In the genomic region with DNA sequence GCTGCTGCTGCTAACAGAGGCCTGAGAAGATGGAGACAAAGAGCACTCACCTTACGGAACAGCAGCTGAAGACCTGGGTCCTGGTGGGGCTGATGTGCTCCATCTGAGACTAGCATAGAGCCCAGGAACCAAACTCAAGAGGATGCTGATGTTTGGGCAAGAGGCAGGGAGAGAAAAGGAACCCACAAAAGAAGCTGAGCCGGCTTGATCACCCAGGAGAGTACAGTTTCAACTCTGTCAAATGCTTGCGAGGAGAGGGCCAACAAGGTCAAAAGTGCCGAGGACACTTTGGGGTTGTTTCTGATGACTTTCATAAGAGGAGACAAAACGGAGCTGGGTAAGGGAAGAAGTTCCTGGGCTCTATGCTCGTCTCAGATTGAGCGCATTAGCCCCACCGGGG, we compare ENCODE assay signal across 24 cellular contexts. TPM values are rescaled to one million over a fixed set of nuclear protein-coding genes. Genes with fewer than 3 reads are reported as not detected.
DNase-seq lines count a peak whose midpoint lies in the region; ATAC-seq and TF ChIP-seq lines count a peak whose summit lies in the region.
"Had no signal": no experiment of that assay in that cellular context is flagged by ENCODE, and none has a peak within 500 bp of the region (broad histone marks: within the 10 kb centered on the region; RNA-seq: fewer than 3 reads in every experiment).

No MANE protein-coding gene starts in this region.

- no peaks in the 10 kb centered on the region for H3K27me3 Mint-ChIP-seq in MCF 10A (ENCODE audit: insufficient read depth, unreplicated experiment)
- H3K27me3 Mint-ChIP-seq: central memory CD8-positive, alpha-beta T cell had no signal

- over 99% methylated on average over 8 of the region's 8 CpGs for WGBS in esophagus muscularis mucosa
- 96% methylated on average over 8 of the region's 8 CpGs for WGBS in prostate gland
- 92 to 93% methylated on average over 8 of the region's 8 CpGs for WGBS in aorta, 2 donors

- no peak for ATAC-seq in aorta (ENCODE audit: low FRiP score)
- ATAC-seq: T-helper 17 cell had no signal

- no TSS peak for BruUV-seq in MCF 10A (replicated peaks; lab: Mats Ljungman, UMichigan)

- no peak overlapping the region for H3K4me3 Mint-ChIP-seq in MCF 10A (ENCODE audit: unreplicated experiment)
- H3K4me3 Mint-ChIP-seq: central memory CD8-positive, alpha-beta T cell; T-helper 17 cell had no signal

- POLR2A ChIA-PET in MCF 10A (lab: Yijun Ruan, JAX), result interaction anchor here (1.1 to 3.8 kb wide), 7 partner anchors 13 to 298 kb away, joined by 3 to 45 read pairs (median 5); partner anchors contain the start of genes HSP90B1, NT5DC3 and TDG

- CTCF ChIA-PET in MCF 10A (lab: Yijun Ruan, JAX), result interaction anchor here (0.8 to 2.9 kb wide), 3 partner anchors 19 to 54 kb away, joined by 3 to 11 read pairs (median 6); no protein-coding TSS in a partner anchor

- TF ChIP-seq CTCF in MCF 10A (IDR thresholded peaks at IDR 0.05; ENCODE audit: unreplicated experiment), result no peak
- no peak for TF ChIP-seq CTCF in breast epithelium (IDR thresholded peaks at IDR 0.05)
- no peak for TF ChIP-seq CTCF in esophagus muscularis mucosa (IDR thresholded peaks at IDR 0.05)
- no peak for TF ChIP-seq CTCF in prostate gland (IDR thresholded peaks at IDR 0.05)

- no peak for TF ChIP-seq EP300 in esophagus muscularis mucosa (IDR thresholded peaks at IDR 0.05)

- peaks cover 6% of the 10 kb centered on the region for H3K9me3 Mint-ChIP-seq in MCF 10A (ENCODE audit: unreplicated experiment)
- H3K9me3 Mint-ChIP-seq: central memory CD8-positive, alpha-beta T cell had no signal

- H3K36me3 Mint-ChIP-seq in MCF 10A (ENCODE audit: insufficient read depth, unreplicated experiment), result peaks cover 4% of the 10 kb centered on the region

- H3K9me3 ChIP-seq in breast epithelium (no peaks in the 10 kb centered on the region), esophagus muscularis mucosa (no peaks in the 10 kb centered on the region), prostate gland (no peaks in the 10 kb centered on the region), aorta (ENCODE audit: control insufficient read depth, low read length) (no peaks in the 10 kb centered on the region)
- H3K9me3 ChIP-seq: adrenal gland, BLaER1, SJCRH30, thyroid gland had no signal

- intact Hi-C loops in MCF 10A (cut with micrococcal nuclease) (loop anchor here (2.0 kb wide), 1 partner anchor 54 kb away; no protein-coding TSS in a partner anchor), breast epithelium (cut with DNase I; ENCODE audit: low total_unique reads) (no loop called here), esophagus muscularis mucosa (cut with DNase I) (no loop called here), prostate gland (cut with DNase I) (no loop called here), aorta (cut with DNase I) (no loop called here)

- H3K27me3 ChIP-seq in breast epithelium (no peaks in the 10 kb centered on the region), esophagus muscularis mucosa (no peaks in the 10 kb centered on the region), prostate gland (replicated peaks; ENCODE audit: insufficient read depth) (no peaks in the 10 kb centered on the region), aorta (ENCODE audit: control insufficient read depth in 1 of 2, insufficient read depth in 2 of 2, low read length in 1 of 2) (no peaks in the 10 kb centered on the region)
- H3K27me3 ChIP-seq: adrenal gland, BLaER1, SJCRH30, thyroid gland had no signal

- DNase-seq in MCF 10A (ENCODE audit: unreplicated experiment) (no peak), breast epithelium (ENCODE audit: low spot score in 2 of 2) (no peak), esophagus muscularis mucosa (ENCODE audit: extremely low spot score) (no peak), prostate gland (ENCODE audit: low spot score) (no peak), aorta (no peak), amygdala (lab: John Stamatoyannopoulos, UW) (no peak), DMS153 (lab: John Stamatoyannopoulos, UW) (no peak)
- DNase-seq in NK-92 treated with Interleukin-12 subunit alpha and Interleukin-12 subunit beta, amount 100 ng/mL, for 24 hours (lab: John Stamatoyannopoulos, UW), result no peak
- DNase-seq: 8988T; activated CD4-positive, alpha-beta T cell treated with anti-CD3 and anti-CD28 coated beads, Interleukin-2, amount 50 U/mL, for 48 hours; activated gamma-delta T cell treated with Interleukin-2 at 50 U/mL for 16 hours; effector CD8-positive, alpha-beta T cell; GOT3; hippocampal formation; NCI-H1436; NCI-H2171 treated with DMSO at 0.1 percent for 48 hours; NCI-H69; SJCRH30; T-helper 17 cell; WERI-Rb-1 had no signal

- H3K4me3 ChIP-seq in breast epithelium (no peak overlapping the region), esophagus muscularis mucosa (no peak overlapping the region), prostate gland (no peak overlapping the region), aorta (ENCODE audit: low read length in 2 of 2) (no peak overlapping the region)
- H3K4me3 ChIP-seq: adrenal gland, BLaER1, SJCRH30, thyroid gland had no signal

- H3K27ac Mint-ChIP-seq in MCF 10A (ENCODE audit: low read depth, unreplicated experiment), result peak overlapping the region; percentile 100
- H3K27ac Mint-ChIP-seq: T-helper 17 cell had no signal

- H3K27ac ChIP-seq in breast epithelium (peak overlapping the region in 1 of 2 donors; percentile 50), esophagus muscularis mucosa (replicated peaks in 1 of 4) (peak overlapping the region; percentile 92 to 97 (median 95)), prostate gland (peak overlapping the region; percentile 91 to 92), aorta (ENCODE audit: low read depth in 1 of 2, low read length in 2 of 2) (peak overlapping the region; percentile 97 to 99)
- H3K27ac ChIP-seq: BLaER1, SJCRH30, WERI-Rb-1 had no signal

- no peaks in the 10 kb centered on the region for H3K4me1 ChIP-seq in breast epithelium
- H3K4me1 ChIP-seq in esophagus muscularis mucosa, result peaks cover 5 to 97% (median 82%) of the 10 kb centered on the region in 4 donors
- peaks cover 5% of the 10 kb centered on the region for H3K4me1 ChIP-seq in prostate gland (replicated peaks)
- peaks cover 5 to 9% of the 10 kb centered on the region in 2 donors for H3K4me1 ChIP-seq in aorta (ENCODE audit: control insufficient read depth in 1 of 2, insufficient read depth in 2 of 2, low read length in 2 of 2)
- H3K4me1 ChIP-seq: adrenal gland, BLaER1, SJCRH30 had no signal

- H3K4me1 Mint-ChIP-seq in MCF 10A (ENCODE audit: insufficient read depth, unreplicated experiment), result peaks cover 26% of the 10 kb centered on the region
- H3K4me1 Mint-ChIP-seq: central memory CD8-positive, alpha-beta T cell had no signal

- H3K36me3 ChIP-seq in breast epithelium, result no peaks in the 10 kb centered on the region
- no peaks in the 10 kb centered on the region for H3K36me3 ChIP-seq in esophagus muscularis mucosa
- no peaks in the 10 kb centered on the region for H3K36me3 ChIP-seq in prostate gland
- no peaks in the 10 kb centered on the region for H3K36me3 ChIP-seq in aorta (ENCODE audit: control insufficient read depth in 1 of 2, insufficient read depth in 2 of 2, low read length in 1 of 2)
- H3K36me3 ChIP-seq: adrenal gland, BLaER1, SJCRH30, thyroid gland, WERI-Rb-1 had no signal

- no peak for TF ChIP-seq POLR2A in breast epithelium (IDR thresholded peaks at IDR 0.05)
- TF ChIP-seq POLR2A in esophagus muscularis mucosa (IDR thresholded peaks at IDR 0.05; ENCODE audit: low read depth), result no peak
- TF ChIP-seq POLR2A in prostate gland (IDR thresholded peaks at IDR 0.05), result no peak

RNA-seq across cellular contexts. Expression of gene NT5DC3, which starts 17.3 kb away (rescaled TPM):
- total RNA-seq in MCF 10A (2022) (15.1 and 18.3 TPM in 2 replicates), breast epithelium (10 to 100 TPM in 2 of 3 donors, 1 to 10 TPM in 1; 3.8 to 19.9 (median 12.5) TPM), esophagus muscularis mucosa (100 to 1,000 TPM; 169 to 275 (median 195) TPM), prostate gland (10 to 100 TPM; 12.4 to 29.7 TPM), aorta (100 to 1,000 TPM in 1 of 2 donors, 10 to 100 TPM in 1; 28.1 to 104 TPM)
- polyA plus RNA-seq in aorta, result 10 to 100 TPM in 1 of 2 donors, 1 to 10 TPM in 1; 3.6 to 24.3 TPM
